Comparison of ENCODE assay signal across 1 cellular context in the genomic region with DNA sequence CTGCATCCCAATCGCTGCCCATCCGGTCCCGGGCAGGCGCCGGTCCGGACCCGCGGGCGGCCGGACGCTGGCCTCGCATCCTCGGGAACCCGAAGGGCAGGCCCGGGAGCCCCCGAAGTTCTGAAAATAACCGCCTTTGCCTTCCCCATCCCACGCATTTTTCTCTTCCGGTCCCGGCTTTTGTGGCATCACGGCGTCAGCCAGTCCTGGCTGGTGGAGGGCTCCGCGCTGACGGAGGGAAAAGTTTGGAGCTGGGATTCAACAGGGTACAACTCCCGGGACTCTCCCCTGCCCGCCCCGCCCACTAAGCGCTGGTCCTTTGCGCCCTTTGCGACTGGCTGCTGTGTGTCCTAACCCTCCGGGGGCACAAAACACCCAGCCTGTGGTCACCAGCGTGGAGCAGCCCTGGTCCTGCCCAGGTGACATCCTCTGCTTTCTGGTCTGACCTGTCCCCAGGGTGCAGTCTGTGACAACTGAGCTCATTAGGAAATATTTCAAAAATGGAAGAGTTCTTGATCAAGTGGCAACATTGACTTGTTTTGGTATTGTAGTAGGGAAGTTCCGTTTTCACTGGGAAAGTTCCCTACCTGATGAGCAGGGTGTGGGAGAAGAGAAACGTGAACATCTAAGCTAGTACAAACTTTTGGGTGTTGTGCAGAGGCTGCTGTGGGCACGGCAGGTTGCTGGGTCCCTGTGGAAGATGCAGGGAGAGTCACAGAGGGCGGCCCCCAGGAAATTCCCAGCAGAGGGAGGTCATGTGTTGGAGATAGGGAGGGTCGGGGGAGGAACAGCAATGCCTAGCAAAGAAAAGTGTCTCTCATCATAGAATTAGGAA.
TF ChIP-seq lines count a peak whose summit lies in the region.

No MANE protein-coding gene starts in this region.

TF ChIP-seq in IMR-90, 13 proteins besides CTCF, POLR2A, EP300 and RAD21:
- no peak for TF ChIP-seq NFE2L2 (IDR thresholded peaks at IDR 0.05; ENCODE audit: low read depth, low read length)
- TF ChIP-seq SMC3 (IDR thresholded peaks at IDR 0.05; ENCODE audit: low read depth, low read length), result no peak
- TF ChIP-seq, protein P1, sequence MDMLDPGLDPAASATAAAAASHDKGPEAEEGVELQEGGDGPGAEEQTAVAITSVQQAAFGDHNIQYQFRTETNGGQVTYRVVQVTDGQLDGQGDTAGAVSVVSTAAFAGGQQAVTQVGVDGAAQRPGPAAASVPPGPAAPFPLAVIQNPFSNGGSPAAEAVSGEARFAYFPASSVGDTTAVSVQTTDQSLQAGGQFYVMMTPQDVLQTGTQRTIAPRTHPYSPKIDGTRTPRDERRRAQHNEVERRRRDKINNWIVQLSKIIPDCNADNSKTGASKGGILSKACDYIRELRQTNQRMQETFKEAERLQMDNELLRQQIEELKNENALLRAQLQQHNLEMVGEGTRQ (IDR thresholded peaks at IDR 0.05; ENCODE audit: low read depth, low read length), result no peak
- TF ChIP-seq CHD1 (IDR thresholded peaks at IDR 0.05; ENCODE audit: low read depth, low read length), result no peak
- TF ChIP-seq MAZ (IDR thresholded peaks at IDR 0.05; ENCODE audit: borderline replicate concordance, low read depth, low read length), result no peak
- TF ChIP-seq, protein P2, sequence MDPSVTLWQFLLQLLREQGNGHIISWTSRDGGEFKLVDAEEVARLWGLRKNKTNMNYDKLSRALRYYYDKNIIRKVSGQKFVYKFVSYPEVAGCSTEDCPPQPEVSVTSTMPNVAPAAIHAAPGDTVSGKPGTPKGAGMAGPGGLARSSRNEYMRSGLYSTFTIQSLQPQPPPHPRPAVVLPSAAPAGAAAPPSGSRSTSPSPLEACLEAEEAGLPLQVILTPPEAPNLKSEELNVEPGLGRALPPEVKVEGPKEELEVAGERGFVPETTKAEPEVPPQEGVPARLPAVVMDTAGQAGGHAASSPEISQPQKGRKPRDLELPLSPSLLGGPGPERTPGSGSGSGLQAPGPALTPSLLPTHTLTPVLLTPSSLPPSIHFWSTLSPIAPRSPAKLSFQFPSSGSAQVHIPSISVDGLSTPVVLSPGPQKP (IDR thresholded peaks at IDR 0.05; ENCODE audit: borderline replicate concordance, low read depth, low read length), result no peak
- TF ChIP-seq BHLHE40 (IDR thresholded peaks at IDR 0.05; ENCODE audit: low read depth, low read length), result no peak
- TF ChIP-seq RFX5 (IDR thresholded peaks at IDR 0.05; ENCODE audit: low read depth, low read length), result no peak
- TF ChIP-seq CEBPB (IDR thresholded peaks at IDR 0.05; ENCODE audit: low read depth, low read length), result no peak
- no peak for TF ChIP-seq FOS (IDR thresholded peaks at IDR 0.05; ENCODE audit: low read depth, low read length)
- no peak for TF ChIP-seq RCOR1 (IDR thresholded peaks at IDR 0.05; ENCODE audit: insufficient replicate concordance, low read length)
TF ChIP-seq in IMR-90: peak in this region for 0.
